In the genomic region with DNA sequence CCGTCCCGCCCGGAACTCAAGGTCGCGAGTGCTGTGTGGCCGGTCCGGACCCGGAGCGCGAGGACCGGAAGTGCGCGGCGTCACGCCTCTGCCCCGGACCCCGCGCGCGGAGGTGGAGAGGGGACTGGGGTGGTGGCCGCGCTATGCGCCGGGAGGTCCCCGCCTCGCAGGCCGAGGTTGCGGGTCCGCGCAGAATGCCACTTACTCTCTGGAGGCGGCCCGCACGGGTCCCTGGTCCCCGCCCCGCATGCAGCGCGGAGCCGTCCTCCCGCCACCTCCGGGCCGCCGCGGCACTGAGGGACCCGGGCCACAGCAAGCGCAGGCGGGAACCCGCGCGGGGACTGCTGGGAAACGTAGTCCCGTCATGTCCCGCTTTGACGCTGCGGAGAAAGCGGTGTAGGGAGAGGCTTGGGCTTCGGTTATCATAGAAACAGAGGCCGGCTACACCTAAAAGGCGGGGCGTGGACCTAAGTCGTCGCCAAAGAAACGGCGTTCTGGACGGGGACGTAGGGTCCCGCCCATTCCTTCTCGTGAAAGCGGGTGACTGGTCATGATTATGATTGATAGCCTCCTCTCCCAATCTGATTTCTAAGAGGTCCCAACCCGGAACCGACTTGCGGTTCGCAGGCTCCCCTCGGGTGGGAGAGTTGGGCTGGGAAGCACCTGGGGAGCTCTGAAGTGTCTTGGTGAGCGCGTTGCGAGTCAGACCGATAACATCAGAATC, we compare ENCODE assay signal across 1 cellular context.
TF ChIP-seq lines count a peak whose summit lies in the region.

A gene (minus strand): TSS at position 295 of the 724 bp plus-strand sequence. CDS start 11,698 bp downstream, outside the sequence.

TF ChIP-seq in WTC11, 78 proteins besides CTCF, POLR2A, EP300 and RAD21 (continued from another document and continues in another):
- TF ChIP-seq, protein P1, sequence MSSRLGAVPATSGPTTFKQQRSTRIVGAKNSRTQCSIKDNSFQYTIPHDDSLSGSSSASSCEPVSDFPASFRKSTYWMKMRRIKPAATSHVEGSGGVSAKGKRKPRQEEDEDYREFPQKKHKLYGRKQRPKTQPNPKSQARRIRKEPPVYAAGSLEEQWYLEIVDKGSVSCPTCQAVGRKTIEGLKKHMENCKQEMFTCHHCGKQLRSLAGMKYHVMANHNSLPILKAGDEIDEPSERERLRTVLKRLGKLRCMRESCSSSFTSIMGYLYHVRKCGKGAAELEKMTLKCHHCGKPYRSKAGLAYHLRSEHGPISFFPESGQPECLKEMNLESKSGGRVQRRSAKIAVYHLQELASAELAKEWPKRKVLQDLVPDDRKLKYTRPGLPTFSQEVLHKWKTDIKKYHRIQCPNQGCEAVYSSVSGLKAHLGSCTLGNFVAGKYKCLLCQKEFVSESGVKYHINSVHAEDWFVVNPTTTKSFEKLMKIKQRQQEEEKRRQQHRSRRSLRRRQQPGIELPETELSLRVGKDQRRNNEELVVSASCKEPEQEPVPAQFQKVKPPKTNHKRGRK (CRISPR knock-in tag; IDR thresholded peaks at IDR 0.05; ENCODE audit: borderline replicate concordance), result no peak
- no peak for TF ChIP-seq GRHL2 (CRISPR knock-in tag; IDR thresholded peaks at IDR 0.05; ENCODE audit: insufficient replicate concordance, severe bottlenecking)
- TF ChIP-seq, protein P2, sequence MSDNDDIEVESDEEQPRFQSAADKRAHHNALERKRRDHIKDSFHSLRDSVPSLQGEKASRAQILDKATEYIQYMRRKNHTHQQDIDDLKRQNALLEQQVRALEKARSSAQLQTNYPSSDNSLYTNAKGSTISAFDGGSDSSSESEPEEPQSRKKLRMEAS (CRISPR knock-in tag; IDR thresholded peaks at IDR 0.05), result peak; percentile 89
- TF ChIP-seq RELA (CRISPR knock-in tag; IDR thresholded peaks at IDR 0.05; ENCODE audit: borderline replicate concordance), result no peak
- TF ChIP-seq CBFB (CRISPR knock-in tag; IDR thresholded peaks at IDR 0.05; ENCODE audit: low read depth), result peak; percentile 90; the same call in 1 of the 2 replicates
- TF ChIP-seq, protein P3, sequence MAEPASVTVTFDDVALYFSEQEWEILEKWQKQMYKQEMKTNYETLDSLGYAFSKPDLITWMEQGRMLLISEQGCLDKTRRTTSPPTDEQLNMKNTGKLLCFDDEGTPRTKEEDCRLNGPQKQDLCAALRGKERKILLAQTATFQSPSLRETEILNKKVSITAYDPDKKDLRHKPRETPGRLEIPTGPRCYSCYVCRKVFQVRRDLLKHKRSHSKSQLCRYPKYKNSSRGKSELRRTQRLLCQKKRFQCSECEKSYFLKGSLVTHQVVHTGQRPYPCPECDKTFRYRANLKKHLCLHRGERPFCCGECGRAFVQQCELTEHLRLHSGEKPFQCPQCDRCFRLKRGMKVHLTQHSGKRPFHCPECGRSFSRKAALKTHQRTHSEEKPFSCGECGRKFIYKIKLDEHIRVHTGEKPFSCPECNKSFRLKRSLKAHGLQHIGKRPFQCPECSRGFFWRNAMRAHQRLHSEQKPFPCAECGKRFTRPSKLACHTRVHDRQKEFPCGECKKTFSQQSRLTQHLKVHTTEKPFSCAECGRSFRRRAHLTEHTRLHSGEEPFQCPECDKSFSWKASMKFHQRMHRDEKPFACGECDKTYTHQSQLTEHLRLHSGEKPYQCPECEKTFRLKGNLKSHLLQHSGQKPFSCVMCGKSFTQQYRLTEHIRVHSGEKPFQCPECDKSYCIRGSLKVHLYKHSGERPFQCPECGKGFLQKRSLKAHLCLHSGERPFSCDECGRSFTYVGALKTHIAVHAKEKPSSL (CRISPR knock-in tag; conservative IDR thresholded peaks at IDR 0.05), result no peak
- no peak for TF ChIP-seq HMGA2 (CRISPR knock-in tag; IDR thresholded peaks at IDR 0.05)
- TF ChIP-seq, protein P4, sequence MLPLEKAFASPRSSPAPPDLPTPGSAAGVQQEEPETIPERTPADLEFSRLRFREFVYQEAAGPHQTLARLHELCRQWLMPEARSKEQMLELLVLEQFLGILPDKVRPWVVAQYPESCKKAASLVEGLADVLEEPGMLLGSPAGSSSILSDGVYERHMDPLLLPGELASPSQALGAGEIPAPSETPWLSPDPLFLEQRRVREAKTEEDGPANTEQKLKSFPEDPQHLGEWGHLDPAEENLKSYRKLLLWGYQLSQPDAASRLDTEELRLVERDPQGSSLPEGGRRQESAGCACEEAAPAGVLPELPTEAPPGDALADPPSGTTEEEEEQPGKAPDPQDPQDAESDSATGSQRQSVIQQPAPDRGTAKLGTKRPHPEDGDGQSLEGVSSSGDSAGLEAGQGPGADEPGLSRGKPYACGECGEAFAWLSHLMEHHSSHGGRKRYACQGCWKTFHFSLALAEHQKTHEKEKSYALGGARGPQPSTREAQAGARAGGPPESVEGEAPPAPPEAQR (CRISPR knock-in tag; IDR thresholded peaks at IDR 0.05), result no peak
- TF ChIP-seq NR1H2 (CRISPR knock-in tag; IDR thresholded peaks at IDR 0.05), result no peak
- no peak for TF ChIP-seq ZNF671 (CRISPR knock-in tag; IDR thresholded peaks at IDR 0.05)
- TF ChIP-seq ESRRA (CRISPR knock-in tag; IDR thresholded peaks at IDR 0.05; ENCODE audit: borderline replicate concordance), result peak; percentile 70
- TF ChIP-seq ZNF138 (CRISPR knock-in tag; conservative IDR thresholded peaks at IDR 0.05), result no peak
- peak; percentile 69; the same call in 1 of the 2 replicates for TF ChIP-seq ZNF219 (CRISPR knock-in tag; IDR thresholded peaks at IDR 0.05; ENCODE audit: borderline replicate concordance)
- TF ChIP-seq, protein P5, sequence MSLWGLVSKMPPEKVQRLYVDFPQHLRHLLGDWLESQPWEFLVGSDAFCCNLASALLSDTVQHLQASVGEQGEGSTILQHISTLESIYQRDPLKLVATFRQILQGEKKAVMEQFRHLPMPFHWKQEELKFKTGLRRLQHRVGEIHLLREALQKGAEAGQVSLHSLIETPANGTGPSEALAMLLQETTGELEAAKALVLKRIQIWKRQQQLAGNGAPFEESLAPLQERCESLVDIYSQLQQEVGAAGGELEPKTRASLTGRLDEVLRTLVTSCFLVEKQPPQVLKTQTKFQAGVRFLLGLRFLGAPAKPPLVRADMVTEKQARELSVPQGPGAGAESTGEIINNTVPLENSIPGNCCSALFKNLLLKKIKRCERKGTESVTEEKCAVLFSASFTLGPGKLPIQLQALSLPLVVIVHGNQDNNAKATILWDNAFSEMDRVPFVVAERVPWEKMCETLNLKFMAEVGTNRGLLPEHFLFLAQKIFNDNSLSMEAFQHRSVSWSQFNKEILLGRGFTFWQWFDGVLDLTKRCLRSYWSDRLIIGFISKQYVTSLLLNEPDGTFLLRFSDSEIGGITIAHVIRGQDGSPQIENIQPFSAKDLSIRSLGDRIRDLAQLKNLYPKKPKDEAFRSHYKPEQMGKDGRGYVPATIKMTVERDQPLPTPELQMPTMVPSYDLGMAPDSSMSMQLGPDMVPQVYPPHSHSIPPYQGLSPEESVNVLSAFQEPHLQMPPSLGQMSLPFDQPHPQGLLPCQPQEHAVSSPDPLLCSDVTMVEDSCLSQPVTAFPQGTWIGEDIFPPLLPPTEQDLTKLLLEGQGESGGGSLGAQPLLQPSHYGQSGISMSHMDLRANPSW (CRISPR knock-in tag; conservative IDR thresholded peaks at IDR 0.05; ENCODE audit: low read depth), result no peak
- no peak for TF ChIP-seq NR3C1 (CRISPR knock-in tag; conservative IDR thresholded peaks at IDR 0.05; ENCODE audit: low read depth)
- TF ChIP-seq, protein P6, sequence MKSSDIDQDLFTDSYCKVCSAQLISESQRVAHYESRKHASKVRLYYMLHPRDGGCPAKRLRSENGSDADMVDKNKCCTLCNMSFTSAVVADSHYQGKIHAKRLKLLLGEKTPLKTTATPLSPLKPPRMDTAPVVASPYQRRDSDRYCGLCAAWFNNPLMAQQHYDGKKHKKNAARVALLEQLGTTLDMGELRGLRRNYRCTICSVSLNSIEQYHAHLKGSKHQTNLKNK (CRISPR knock-in tag; IDR thresholded peaks at IDR 0.05), result no peak
- TF ChIP-seq ELF4 (CRISPR knock-in tag; IDR thresholded peaks at IDR 0.05; ENCODE audit: low read depth), result peak; percentile 85; the same call in 1 of the 2 replicates
- TF ChIP-seq SP1 (CRISPR knock-in tag; conservative IDR thresholded peaks at IDR 0.05), result peak; percentile 82
- TF ChIP-seq, protein P7, sequence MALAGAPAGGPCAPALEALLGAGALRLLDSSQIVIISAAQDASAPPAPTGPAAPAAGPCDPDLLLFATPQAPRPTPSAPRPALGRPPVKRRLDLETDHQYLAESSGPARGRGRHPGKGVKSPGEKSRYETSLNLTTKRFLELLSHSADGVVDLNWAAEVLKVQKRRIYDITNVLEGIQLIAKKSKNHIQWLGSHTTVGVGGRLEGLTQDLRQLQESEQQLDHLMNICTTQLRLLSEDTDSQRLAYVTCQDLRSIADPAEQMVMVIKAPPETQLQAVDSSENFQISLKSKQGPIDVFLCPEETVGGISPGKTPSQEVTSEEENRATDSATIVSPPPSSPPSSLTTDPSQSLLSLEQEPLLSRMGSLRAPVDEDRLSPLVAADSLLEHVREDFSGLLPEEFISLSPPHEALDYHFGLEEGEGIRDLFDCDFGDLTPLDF (CRISPR knock-in tag; IDR thresholded peaks at IDR 0.05), result no peak
- TF ChIP-seq GTF2I (CRISPR knock-in tag; conservative IDR thresholded peaks at IDR 0.05), result no peak
- TF ChIP-seq, protein P8, sequence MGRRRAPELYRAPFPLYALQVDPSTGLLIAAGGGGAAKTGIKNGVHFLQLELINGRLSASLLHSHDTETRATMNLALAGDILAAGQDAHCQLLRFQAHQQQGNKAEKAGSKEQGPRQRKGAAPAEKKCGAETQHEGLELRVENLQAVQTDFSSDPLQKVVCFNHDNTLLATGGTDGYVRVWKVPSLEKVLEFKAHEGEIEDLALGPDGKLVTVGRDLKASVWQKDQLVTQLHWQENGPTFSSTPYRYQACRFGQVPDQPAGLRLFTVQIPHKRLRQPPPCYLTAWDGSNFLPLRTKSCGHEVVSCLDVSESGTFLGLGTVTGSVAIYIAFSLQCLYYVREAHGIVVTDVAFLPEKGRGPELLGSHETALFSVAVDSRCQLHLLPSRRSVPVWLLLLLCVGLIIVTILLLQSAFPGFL (CRISPR knock-in tag; IDR thresholded peaks at IDR 0.05; ENCODE audit: borderline replicate concordance), result 0 out of 2 replicates have a peak, but pooled peaks have one; percentile 19
- TF ChIP-seq FOXP1 (CRISPR knock-in tag; IDR thresholded peaks at IDR 0.05; ENCODE audit: borderline replicate concordance), result peak; percentile 87
- peak; percentile 89 for TF ChIP-seq FOXK1 (CRISPR knock-in tag; IDR thresholded peaks at IDR 0.05)
- no peak for TF ChIP-seq RORB (CRISPR knock-in tag; IDR thresholded peaks at IDR 0.05)
- TF ChIP-seq ETV6 (CRISPR knock-in tag; IDR thresholded peaks at IDR 0.05), result peak; percentile 80; the same call in 1 of the 2 replicates
- TF ChIP-seq TEAD1 (CRISPR knock-in tag; IDR thresholded peaks at IDR 0.05), result 0 out of 2 replicates have a peak, but pooled peaks have one; percentile 56
- TF ChIP-seq, protein P9, sequence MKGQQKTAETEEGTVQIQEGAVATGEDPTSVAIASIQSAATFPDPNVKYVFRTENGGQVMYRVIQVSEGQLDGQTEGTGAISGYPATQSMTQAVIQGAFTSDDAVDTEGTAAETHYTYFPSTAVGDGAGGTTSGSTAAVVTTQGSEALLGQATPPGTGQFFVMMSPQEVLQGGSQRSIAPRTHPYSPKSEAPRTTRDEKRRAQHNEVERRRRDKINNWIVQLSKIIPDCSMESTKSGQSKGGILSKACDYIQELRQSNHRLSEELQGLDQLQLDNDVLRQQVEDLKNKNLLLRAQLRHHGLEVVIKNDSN (CRISPR knock-in tag; IDR thresholded peaks at IDR 0.05), result peak; percentile 72; the same call in 1 of the 2 replicates
- TF ChIP-seq, protein P10, sequence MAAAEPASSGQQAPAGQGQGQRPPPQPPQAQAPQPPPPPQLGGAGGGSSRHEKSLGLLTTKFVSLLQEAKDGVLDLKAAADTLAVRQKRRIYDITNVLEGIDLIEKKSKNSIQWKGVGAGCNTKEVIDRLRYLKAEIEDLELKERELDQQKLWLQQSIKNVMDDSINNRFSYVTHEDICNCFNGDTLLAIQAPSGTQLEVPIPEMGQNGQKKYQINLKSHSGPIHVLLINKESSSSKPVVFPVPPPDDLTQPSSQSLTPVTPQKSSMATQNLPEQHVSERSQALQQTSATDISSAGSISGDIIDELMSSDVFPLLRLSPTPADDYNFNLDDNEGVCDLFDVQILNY (CRISPR knock-in tag; IDR thresholded peaks at IDR 0.05), result peak; percentile 97
- no peak for TF ChIP-seq ZNF396 (CRISPR knock-in tag; IDR thresholded peaks at IDR 0.05; ENCODE audit: borderline replicate concordance)
- TF ChIP-seq, protein P11, sequence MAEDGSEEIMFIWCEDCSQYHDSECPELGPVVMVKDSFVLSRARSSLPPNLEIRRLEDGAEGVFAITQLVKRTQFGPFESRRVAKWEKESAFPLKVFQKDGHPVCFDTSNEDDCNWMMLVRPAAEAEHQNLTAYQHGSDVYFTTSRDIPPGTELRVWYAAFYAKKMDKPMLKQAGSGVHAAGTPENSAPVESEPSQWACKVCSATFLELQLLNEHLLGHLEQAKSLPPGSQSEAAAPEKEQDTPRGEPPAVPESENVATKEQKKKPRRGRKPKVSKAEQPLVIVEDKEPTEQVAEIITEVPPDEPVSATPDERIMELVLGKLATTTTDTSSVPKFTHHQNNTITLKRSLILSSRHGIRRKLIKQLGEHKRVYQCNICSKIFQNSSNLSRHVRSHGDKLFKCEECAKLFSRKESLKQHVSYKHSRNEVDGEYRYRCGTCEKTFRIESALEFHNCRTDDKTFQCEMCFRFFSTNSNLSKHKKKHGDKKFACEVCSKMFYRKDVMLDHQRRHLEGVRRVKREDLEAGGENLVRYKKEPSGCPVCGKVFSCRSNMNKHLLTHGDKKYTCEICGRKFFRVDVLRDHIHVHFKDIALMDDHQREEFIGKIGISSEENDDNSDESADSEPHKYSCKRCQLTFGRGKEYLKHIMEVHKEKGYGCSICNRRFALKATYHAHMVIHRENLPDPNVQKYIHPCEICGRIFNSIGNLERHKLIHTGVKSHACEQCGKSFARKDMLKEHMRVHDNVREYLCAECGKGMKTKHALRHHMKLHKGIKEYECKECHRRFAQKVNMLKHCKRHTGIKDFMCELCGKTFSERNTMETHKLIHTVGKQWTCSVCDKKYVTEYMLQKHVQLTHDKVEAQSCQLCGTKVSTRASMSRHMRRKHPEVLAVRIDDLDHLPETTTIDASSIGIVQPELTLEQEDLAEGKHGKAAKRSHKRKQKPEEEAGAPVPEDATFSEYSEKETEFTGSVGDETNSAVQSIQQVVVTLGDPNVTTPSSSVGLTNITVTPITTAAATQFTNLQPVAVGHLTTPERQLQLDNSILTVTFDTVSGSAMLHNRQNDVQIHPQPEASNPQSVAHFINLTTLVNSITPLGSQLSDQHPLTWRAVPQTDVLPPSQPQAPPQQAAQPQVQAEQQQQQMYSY (CRISPR knock-in tag; IDR thresholded peaks at IDR 0.05), result peak; percentile 87
- TF ChIP-seq, protein P12, sequence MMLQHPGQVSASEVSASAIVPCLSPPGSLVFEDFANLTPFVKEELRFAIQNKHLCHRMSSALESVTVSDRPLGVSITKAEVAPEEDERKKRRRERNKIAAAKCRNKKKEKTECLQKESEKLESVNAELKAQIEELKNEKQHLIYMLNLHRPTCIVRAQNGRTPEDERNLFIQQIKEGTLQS (CRISPR knock-in tag; conservative IDR thresholded peaks at IDR 0.05), result no peak
